15 cellular contexts compared by ENCODE assay signal in genomic region chr1:7650801-7651200, GRCh38.
DNase-seq lines count a peak whose midpoint lies in the region; ATAC-seq, FAIRE-seq and TF ChIP-seq lines count a peak whose summit lies in the region.
"Had no signal": no experiment of that assay in that cellular context is flagged by ENCODE, and none has a peak within 500 bp of the region (broad histone marks: within the 10 kb centered on the region; RNA-seq: fewer than 3 reads in every experiment).

No MANE protein-coding gene starts in this region.

- whole genome bisulfite sequencing in small intestine, 3 donors: 10 to 47% (median 29%) methylated on average over 11 of the region's 11 CpGs

- H3K4me3 ChIP-seq in choroid plexus epithelial cell (ENCODE audit: low read depth, low read length) (no peak overlapping the region), small intestine (ENCODE audit: low read depth in 1 of 2, low read length in 2 of 2) (no peak overlapping the region)
- H3K4me3 ChIP-seq: sigmoid colon had no signal

- H3K9me3 ChIP-seq in small intestine (ENCODE audit: control insufficient read depth, low read depth): no peaks in the 10 kb centered on the region
- H3K9me3 ChIP-seq: neutrophil, sigmoid colon had no signal

- no peak for FAIRE-seq in small intestine (lab: Jason Lieb, UNC)

- no peaks in the 10 kb centered on the region for H3K36me3 ChIP-seq in small intestine (ENCODE audit: control insufficient read depth in 2 of 2, insufficient read depth in 2 of 2, low read length in 2 of 2)
- H3K36me3 ChIP-seq: neutrophil, sigmoid colon had no signal

- ATAC-seq in GM21529 (IDR thresholded peaks at IDR 0.05; ENCODE audit: unreplicated experiment) (no peak), HG02973 (IDR thresholded peaks at IDR 0.05; ENCODE audit: unreplicated experiment) (no peak)
- ATAC-seq: activated CD4-positive, alpha-beta T cell treated with anti-CD3 and anti-CD28 coated beads for 36 hours had no signal

- no peaks in the 10 kb centered on the region for H3K27me3 ChIP-seq in small intestine (ENCODE audit: control insufficient read depth in 2 of 2, insufficient read depth in 2 of 2, low read length in 2 of 2)

- TF ChIP-seq CTCF in choroid plexus epithelial cell (conservative IDR thresholded peaks at IDR 0.05; ENCODE audit: low read depth, low read length): no peak

- no peak overlapping the region for H3K27ac ChIP-seq in small intestine (ENCODE audit: low read depth in 1 of 2, low read length in 1 of 2)
- H3K27ac ChIP-seq: neutrophil had no signal

- H3K4me1 ChIP-seq in small intestine (ENCODE audit: control insufficient read depth in 2 of 2, insufficient read depth in 1 of 2, low read depth in 1 of 2, low read length in 1 of 2): no peaks in the 10 kb centered on the region

- DNase-seq in NCI-H82 (lab: John Stamatoyannopoulos, UW): peak; percentile 32
- no peak for DNase-seq in NCI-H82 treated with DMSO at 0.1 percent for 48 hours (lab: John Stamatoyannopoulos, UW; ENCODE audit: unreplicated experiment)
- peak; percentile 21 for DNase-seq in NCI-H146 treated with DMSO at 0.1 percent for 48 hours (lab: John Stamatoyannopoulos, UW; ENCODE audit: unreplicated experiment)
- peak; percentile 21 for DNase-seq in choroid plexus epithelial cell (ENCODE audit: low read depth)
- DNase-seq in small intestine: peak; percentile 2
- no peak for DNase-seq in activated naive CD4-positive, alpha-beta T cell treated with anti-CD3 and anti-CD28 coated beads, Interleukin-2, amount 50 U/mL, for 16 hours
- DNase-seq: activated CD4-positive, alpha-beta T cell treated with anti-CD3 and anti-CD28 coated beads for 36 hours; foreskin fibroblast; GOT3; Right ventricle myocardium superior; sigmoid colon; stimulated activated CD4-positive, alpha-beta T cell treated with anti-CD3 and anti-CD28 coated beads, Interleukin-4, amount 100 ng/mL, for 24 hours had no signal

Comparison
In these comparisons a context has a peak if more than half of its experiments do, and no peak if none do; other contexts are left out.
1. DNase-seq: peak in NCI-H82 (single experiment), NCI-H146 treated with DMSO at 0.1 percent for 48 hours (single experiment), choroid plexus epithelial cell (single experiment) and small intestine (single experiment); none in NCI-H82 treated with DMSO at 0.1 percent for 48 hours (single experiment) and activated naive CD4-positive, alpha-beta T cell treated with anti-CD3 and anti-CD28 coated beads, Interleukin-2, amount 50 U/mL, for 16 hours (single experiment).